ENCODE assay signal across 8 cellular contexts in genomic region chr4:170374770-170375169, GRCh38.
DNase-seq lines count a peak whose midpoint lies in the region; ATAC-seq and TF ChIP-seq lines count a peak whose summit lies in the region.

No MANE protein-coding gene starts in this region.

- H4K8ac ChIP-seq in neuronal stem cell (ENCODE audit: low read depth, low read length): no peak overlapping the region

- no peak overlapping the region for H2BK12ac ChIP-seq in neuronal stem cell (ENCODE audit: low read length)

- intact Hi-C loops in lower lobe of right lung (cut with DNase I) (no loop called here), uterus (cut with DNase I; ENCODE audit: low total_unique reads) (no loop called here)

- H3K18ac ChIP-seq in neuronal stem cell (ENCODE audit: low read length): no peak overlapping the region

- H2BK5ac ChIP-seq in neuronal stem cell (ENCODE audit: low read length): no peak overlapping the region

- no peak overlapping the region for H2BK15ac ChIP-seq in neuronal stem cell (ENCODE audit: low read length)

- H3K27ac ChIP-seq in lower lobe of right lung: no peak overlapping the region
- H3K27ac ChIP-seq in neuronal stem cell (replicated peaks; ENCODE audit: low read length): no peak overlapping the region
- no peak overlapping the region for H3K27ac ChIP-seq in uterus

- H4K91ac ChIP-seq in neuronal stem cell (ENCODE audit: low read depth, low read length, poor library complexity): no peak overlapping the region

- no peaks in the 10 kb centered on the region for H3K27me3 ChIP-seq in lower lobe of right lung (ENCODE audit: low read depth)
- no peaks in the 10 kb centered on the region for H3K27me3 ChIP-seq in neuronal stem cell (ENCODE audit: control insufficient read depth in 3 of 3, insufficient read depth in 3 of 3, low read depth in 1 of 3, low read length in 3 of 3)
- H3K27me3 ChIP-seq in uterus: no peaks in the 10 kb centered on the region

- no peak overlapping the region for H3K14ac ChIP-seq in neuronal stem cell (ENCODE audit: low read length)

- no peak overlapping the region for H3K4ac ChIP-seq in neuronal stem cell (ENCODE audit: low read length)

- H3K4me1 ChIP-seq in lower lobe of right lung: no peaks in the 10 kb centered on the region
- H3K4me1 ChIP-seq in neuronal stem cell (ENCODE audit: control insufficient read depth in 2 of 2, insufficient read depth in 1 of 2, low read depth in 1 of 2, low read length in 2 of 2): no peaks in the 10 kb centered on the region
- no peaks in the 10 kb centered on the region for H3K4me1 ChIP-seq in uterus

- H3K23ac ChIP-seq in neuronal stem cell (ENCODE audit: low read depth, low read length, poor library complexity): no peak overlapping the region

- peak; percentile 100 for ATAC-seq in GM21390 (IDR thresholded peaks at IDR 0.05; ENCODE audit: unreplicated experiment)
- peak; percentile 90 for ATAC-seq in HG03457 (IDR thresholded peaks at IDR 0.05; ENCODE audit: unreplicated experiment)
- ATAC-seq in lower lobe of right lung: peak; percentile 42

- H3K36me3 ChIP-seq in lower lobe of right lung: no peaks in the 10 kb centered on the region
- no peaks in the 10 kb centered on the region for H3K36me3 ChIP-seq in neuronal stem cell (replicated peaks in 1 of 2; ENCODE audit: control insufficient read depth in 2 of 2, insufficient read depth in 2 of 2, low read length in 2 of 2)
- no peaks in the 10 kb centered on the region for H3K36me3 ChIP-seq in uterus

- H3K9me3 ChIP-seq in lower lobe of right lung: peaks cover 14% of the 10 kb centered on the region
- H3K9me3 ChIP-seq in neuronal stem cell (replicated peaks in 1 of 2; ENCODE audit: control insufficient read depth in 2 of 2, insufficient read depth in 1 of 2, low read depth in 1 of 2, low read length in 2 of 2): no peaks in the 10 kb centered on the region
- H3K9me3 ChIP-seq in uterus: peaks cover 0 to 3% of the 10 kb centered on the region in 2 donors

- peak; percentile 35 for DNase-seq in UCSD-AML1 (lab: John Stamatoyannopoulos, UW; ENCODE audit: unreplicated experiment)
- DNase-seq in lower lobe of right lung: no peak
- no peak for DNase-seq in neuronal stem cell (ENCODE audit: low spot score)
- DNase-seq in uterus: no peak
- DNase-seq in activated effector memory CD4-positive, alpha-beta T cell treated with Interleukin-2 at 50 U/mL for 16 hours: no peak

- no peak overlapping the region for H2AFZ ChIP-seq in neuronal stem cell (ENCODE audit: low read length)

- no peak overlapping the region for H2AK5ac ChIP-seq in neuronal stem cell (ENCODE audit: low read depth, low read length)

- H3K4me3 ChIP-seq in lower lobe of right lung: no peak overlapping the region
- no peak overlapping the region for H3K4me3 ChIP-seq in neuronal stem cell (ENCODE audit: low read length in 2 of 2)
- no peak overlapping the region for H3K4me3 ChIP-seq in uterus

- no peak overlapping the region for H3K4me2 ChIP-seq in neuronal stem cell (ENCODE audit: insufficient read depth, low read length, poor library complexity, severe bottlenecking)

- H2BK120ac ChIP-seq in neuronal stem cell (ENCODE audit: low read depth, low read length): no peak overlapping the region

- no peak for TF ChIP-seq POLR2A in uterus (IDR thresholded peaks at IDR 0.05)

- TF ChIP-seq CTCF in GM12874 (IDR thresholded peaks at IDR 0.05; ENCODE audit: insufficient read depth, low read depth, low read length) (peak; percentile 79), lower lobe of right lung (IDR thresholded peaks at IDR 0.05) (peak; percentile 29), uterus (IDR thresholded peaks at IDR 0.05) (no peak)

- WGBS in neuronal stem cell (ENCODE audit: extremely low coverage in 2 of 2, insufficient read length in 2 of 2, insufficient replicate concordance in 1 of 2), 2 donors: no CpG with 5 or more reads among the region's 3 CpGs

- H3K79me1 ChIP-seq in neuronal stem cell (ENCODE audit: low read depth, low read length): no peaks in the 10 kb centered on the region

- no peak overlapping the region for H3K9ac ChIP-seq in neuronal stem cell (ENCODE audit: low read depth, low read length, poor library complexity)

Comparison
In these comparisons a context has a peak if more than half of its experiments do, and no peak if none do; other contexts are left out.
1. CTCF ChIP-seq: peak in GM12874 (single experiment) and lower lobe of right lung (single experiment); none in uterus (0 of 4).
2. ATAC-seq: peak in every context shown above with its lines; median percentile 100 in GM21390; 90 in HG03457; 42 in lower lobe of right lung.